In genomic region chr15:62060116-62060895, GRCh38 we compare ENCODE assay signal across 8 cellular contexts. TPM values are rescaled to one million over a fixed set of nuclear protein-coding genes. Genes with fewer than 3 reads are reported as not detected.
DNase-seq lines count a peak whose midpoint lies in the region; ATAC-seq and TF ChIP-seq lines count a peak whose summit lies in the region.

TSS of gene VPS13C (minus strand) at chr15:62060447. CDS start at chr15:62060374, 73 bp downstream.

- peak; percentile 89 for ATAC-seq in HG02678 (IDR thresholded peaks at IDR 0.05; ENCODE audit: unreplicated experiment)
- peak; percentile 92 for ATAC-seq in activated naive CD8-positive, alpha-beta T cell treated with anti-CD3 and anti-CD28 coated beads, Interleukin-2, amount 50 U/mL, for 24 hours

- peak within 1 kb of the TSS; percentile 6 for H3K27ac ChIP-seq in cardiac muscle cell

- H3K4me1 ChIP-seq in cardiac muscle cell (ENCODE audit: low read depth): no peaks in the 10 kb centered on the region

- H3K27me3 ChIP-seq in cardiac muscle cell: peaks cover 46% of the 10 kb centered on the region

- H3K4me3 ChIP-seq in cardiac muscle cell: peak within 1 kb of the TSS; percentile 57

- no peaks in the 10 kb centered on the region for H3K9me3 ChIP-seq in cardiac muscle cell (ENCODE audit: low read depth)

- H3K27me3 Mint-ChIP-seq in activated naive CD8-positive, alpha-beta T cell treated with anti-CD3 and anti-CD28 coated beads, Interleukin-2, amount 50 U/mL, for 24 hours: no peaks in the 10 kb centered on the region
- H3K27me3 Mint-ChIP-seq in type B pancreatic cell: peaks cover 44% of the 10 kb centered on the region

- H3K9me3 Mint-ChIP-seq in activated naive CD8-positive, alpha-beta T cell treated with anti-CD3 and anti-CD28 coated beads, Interleukin-2, amount 50 U/mL, for 24 hours: no peaks in the 10 kb centered on the region
- H3K9me3 Mint-ChIP-seq in type B pancreatic cell: no peaks in the 10 kb centered on the region

- peak within 1 kb of the TSS; percentile 99 for H3K4me3 Mint-ChIP-seq in activated naive CD8-positive, alpha-beta T cell treated with anti-CD3 and anti-CD28 coated beads, Interleukin-2, amount 50 U/mL, for 24 hours
- peak within 1 kb of the TSS; percentile 96 for H3K4me3 Mint-ChIP-seq in type B pancreatic cell

- peak within 1 kb of the TSS; percentile 96 for H3K27ac Mint-ChIP-seq in activated naive CD8-positive, alpha-beta T cell treated with anti-CD3 and anti-CD28 coated beads, Interleukin-2, amount 50 U/mL, for 24 hours
- peak within 1 kb of the TSS; percentile 91 for H3K27ac Mint-ChIP-seq in type B pancreatic cell

- peak; percentile 85 for TF ChIP-seq CTCF in GM12873 (IDR thresholded peaks at IDR 0.05; ENCODE audit: insufficient read depth, low read depth, low read length, missing control alignments)
- TF ChIP-seq CTCF in cardiac muscle cell (IDR thresholded peaks at IDR 0.05; ENCODE audit: low read depth, low read length): peak; percentile 75
- peak; percentile 89 for TF ChIP-seq CTCF in type B pancreatic cell (conservative IDR thresholded peaks at IDR 0.05)

- H3K36me3 Mint-ChIP-seq in activated naive CD8-positive, alpha-beta T cell treated with anti-CD3 and anti-CD28 coated beads, Interleukin-2, amount 50 U/mL, for 24 hours (ENCODE audit: low read depth): peaks cover 4% of the 10 kb centered on the region
- H3K36me3 Mint-ChIP-seq in type B pancreatic cell: peaks cover 3% of the 10 kb centered on the region

- DNase-seq in NCI-H1105 treated with DMSO at 0.1 percent for 48 hours (lab: John Stamatoyannopoulos, UW): peak; percentile 96
- DNase-seq in SW 1271 (lab: John Stamatoyannopoulos, UW): peak; percentile 88 to 97
- peak; percentile 91 for DNase-seq in activated naive CD8-positive, alpha-beta T cell treated with anti-CD3 and anti-CD28 coated beads, Interleukin-2, amount 50 U/mL, for 24 hours
- DNase-seq in cardiac muscle cell (ENCODE audit: low read depth in 1 of 2, low spot score in 1 of 2): peak; percentile 95 to 96
- peak; percentile 95 for DNase-seq in pons (ENCODE audit: low spot score)
- peak; percentile 93 for DNase-seq in type B pancreatic cell (ENCODE audit: extremely low spot score, unreplicated experiment)

- H3K36me3 ChIP-seq in cardiac muscle cell: no peaks in the 10 kb centered on the region

- H3K4me1 Mint-ChIP-seq in activated naive CD8-positive, alpha-beta T cell treated with anti-CD3 and anti-CD28 coated beads, Interleukin-2, amount 50 U/mL, for 24 hours: peaks cover 53% of the 10 kb centered on the region
- peaks cover 13% of the 10 kb centered on the region for H3K4me1 Mint-ChIP-seq in type B pancreatic cell (ENCODE audit: unreplicated experiment)

RNA-seq across cellular contexts. Expression of gene VPS13C, which starts in this region (rescaled TPM):
- total RNA-seq in cardiac muscle cell: 13.8 and 31.8 TPM in 2 replicates
- polyA plus RNA-seq in cardiac muscle cell: 4.5 and 8.8 TPM in 2 replicates
- total RNA-seq in type B pancreatic cell (ENCODE audit: low replicate concordance): 38.7 and 45.8 TPM in 2 replicates

Comparison
In these comparisons a context has a peak if more than half of its experiments do, and no peak if none do; other contexts are left out.
1. Peak in every context shown above with its lines: DNase-seq, ATAC-seq, H3K4me3 ChIP-seq and H3K27ac ChIP-seq.